8 cellular contexts compared by ENCODE assay signal in genomic region chr15:41603941-41604660, GRCh38. TPM values are rescaled to one million over a fixed set of nuclear protein-coding genes. Genes with fewer than 3 reads are reported as not detected.
DNase-seq lines count a peak whose midpoint lies in the region; ATAC-seq and TF ChIP-seq lines count a peak whose summit lies in the region.

No MANE protein-coding gene starts in this region.

- no peak overlapping the region for H3K27ac ChIP-seq in cardiac muscle cell
- H3K27ac ChIP-seq in vagina = peak overlapping the region; percentile 42

- no peak for TF ChIP-seq POLR2A in vagina (IDR thresholded peaks at IDR 0.05)

- no peaks in the 10 kb centered on the region for H3K36me3 ChIP-seq in cardiac muscle cell
- no peaks in the 10 kb centered on the region for H3K36me3 ChIP-seq in vagina

- intact Hi-C loops in posterior cingulate gyrus (cut with DNase I) = loop anchor here (5.0 kb wide), 1 partner anchor 47 kb away; the partner anchor contains the start of gene TYRO3
- intact Hi-C loops in vagina (cut with DNase I) = loop anchor here (5.0 to 10.0 kb wide), 2 partner anchors 49 to 208 kb away; partner anchors contain the start of gene TYRO3

- peak; percentile 84 for DNase-seq in EL
- peak; percentile 45 to 65 for DNase-seq in Kasumi-1 (lab: John Stamatoyannopoulos, UW)
- DNase-seq in SKM-1 treated with dmso at 0.1 percent for 144 hours (lab: John Stamatoyannopoulos, UW; ENCODE audit: unreplicated experiment) = peak; percentile 49
- DNase-seq in activated naive CD8-positive, alpha-beta T cell treated with anti-CD3 and anti-CD28 coated beads, Interleukin-2, amount 50 U/mL, for 16 hours (ENCODE audit: low read depth, low spot score) = peak; percentile 11
- DNase-seq in cardiac muscle cell (ENCODE audit: low read depth in 1 of 2, low spot score in 1 of 2) = peak; percentile 84 to 90
- DNase-seq in posterior cingulate gyrus = peak; percentile 35 to 93 (median 66)
- DNase-seq in vagina (ENCODE audit: extremely low spot score in 2 of 2) = no peak

- H3K27me3 ChIP-seq in cardiac muscle cell (no peaks in the 10 kb centered on the region), vagina (no peaks in the 10 kb centered on the region)

- no peak overlapping the region for H3K4me3 ChIP-seq in cardiac muscle cell
- H3K4me3 ChIP-seq in vagina = peak overlapping the region in 1 of 2 donors; percentile 21

- peak; percentile 92 for TF ChIP-seq CTCF in cardiac muscle cell (IDR thresholded peaks at IDR 0.05; ENCODE audit: low read depth, low read length)
- TF ChIP-seq CTCF in vagina (IDR thresholded peaks at IDR 0.05) = peak in 2 of 3 experiments; percentile 63 to 77

- H3K4me1 ChIP-seq in cardiac muscle cell (ENCODE audit: low read depth) (no peaks in the 10 kb centered on the region), vagina (no peaks in the 10 kb centered on the region)

- ATAC-seq in HG02588 (IDR thresholded peaks at IDR 0.05; ENCODE audit: unreplicated experiment) = no peak

- H3K9me3 ChIP-seq in cardiac muscle cell (ENCODE audit: low read depth) (no peaks in the 10 kb centered on the region), vagina (no peaks in the 10 kb centered on the region)

RNA-seq across cellular contexts. Expression of gene TYRO3, which starts 45.1 kb away (rescaled TPM):
- total RNA-seq in cardiac muscle cell (13.2 and 17.2 TPM in 2 replicates), vagina (13.3 TPM)
- 22.7 and 26.3 TPM in 2 replicates for polyA plus RNA-seq in cardiac muscle cell

RNA-seq across cellular contexts. Expression of gene MGA, which starts 56.1 kb away (rescaled TPM):
- total RNA-seq in cardiac muscle cell (22.7 and 48.8 TPM in 2 replicates), vagina (44.2 TPM)
- polyA plus RNA-seq in cardiac muscle cell = 17.7 and 23.2 TPM in 2 replicates

Comparison
In these comparisons a context has a peak if more than half of its experiments do, and no peak if none do; other contexts are left out.
1. DNase-seq: peak in EL (single experiment), Kasumi-1 (2 of 2), SKM-1 treated with dmso at 0.1 percent for 144 hours (single experiment), activated naive CD8-positive, alpha-beta T cell treated with anti-CD3 and anti-CD28 coated beads, Interleukin-2, amount 50 U/mL, for 16 hours (single experiment), cardiac muscle cell (2 of 2) and posterior cingulate gyrus (10 of 10); none in vagina (0 of 2).